ENCODE assay signal across 7 cellular contexts in genomic region chr4:3973581-3973980, GRCh38.
A peak's percentile ranks its signal among the peaks of the same experiment; 100 is the strongest.
DNase-seq lines count a peak whose midpoint lies in the region; FAIRE-seq and TF ChIP-seq lines count a peak whose summit lies in the region.
"Not testable (repeated sequence)": the region's sequence is repeated elsewhere in the genome, so short reads cannot be mapped to it uniquely, and the experiment has no call there.

No MANE protein-coding gene starts in this region.

- BruUV-seq in A673 (replicated peaks; lab: Mats Ljungman, UMichigan) = not testable (repeated sequence)

- H2BK12ac ChIP-seq in H1 (ENCODE audit: low read depth, low read length) = peak overlapping the region; percentile 27; the same call in 1 of the 2 replicates

- not testable (repeated sequence) for H2BK15ac ChIP-seq in H1 (ENCODE audit: low read length)

- not testable (repeated sequence) for H3K79me1 ChIP-seq in H1 (ENCODE audit: low read depth, low read length)

- H4K91ac ChIP-seq in H1 (replicated peaks; ENCODE audit: insufficient read length, low read length) = not testable (repeated sequence)

- H2AFZ ChIP-seq in SK-N-SH (ENCODE audit: low read depth); H1 (ENCODE audit: low read length): not testable (repeated sequence)

- not testable (repeated sequence) for H3K9me2 ChIP-seq in SK-N-SH

- not testable (repeated sequence) for H3K4ac ChIP-seq in H1 (replicated peaks; ENCODE audit: insufficient read length, low read depth, low read length)

- CTCF ChIA-PET in A673 (lab: Charles Lee) = interaction anchor here (0.6 kb wide), 1 partner anchor 93 kb away, joined by 6 read pairs; no protein-coding TSS in a partner anchor
- CTCF ChIA-PET in SK-N-SH (lab: Yijun Ruan, JAX); H1 (lab: Charles Lee; ENCODE audit: partially characterized antibody): not testable (repeated sequence)

- TF ChIP-seq CTCF in A673 (conservative IDR thresholded peaks at IDR 0.05; ENCODE audit: low read depth, low read length); SK-N-SH (IDR thresholded peaks at IDR 0.05); H1 (IDR thresholded peaks at IDR 0.05; ENCODE audit: control extremely low read depth in 1 of 3, insufficient read depth in 1 of 3, low read depth in 1 of 3, low read length in 3 of 3): not testable (repeated sequence)

- not testable (repeated sequence) for H3K4me2 ChIP-seq in SK-N-SH
- peak overlapping the region in 1 of 2 experiments; percentile 54; a peak in 1 of 4 replicates for H3K4me2 ChIP-seq in H1 (ENCODE audit: insufficient read depth in 1 of 2, low read depth in 2 of 2, low read length in 2 of 2)

- intact Hi-C loops in A673 (cut with micrococcal nuclease; ENCODE audit: unreplicated experiment) = not testable (repeated sequence)

- H3K9ac ChIP-seq in SK-N-SH; H1 (replicated peaks in 1 of 4; ENCODE audit: extremely low read depth in 1 of 4, low read depth in 3 of 4, low read length in 3 of 4): not testable (repeated sequence)

- not testable (repeated sequence) for H3K56ac ChIP-seq in H1 (replicated peaks; ENCODE audit: insufficient read length, low read depth, low read length)

- DNase-seq in A673 (ENCODE audit: low spot score) (peak; percentile 45), COR-L47 (lab: John Stamatoyannopoulos, UW) (peak; percentile 29), HUDEP-2 (lab: John Stamatoyannopoulos, UW; ENCODE audit: unreplicated experiment in 76 of 76) (peak in 40 of 76 experiments; percentile 1 to 66 (median 14)), NCI-H1092 treated with DMSO at 0.1 percent for 48 hours (lab: John Stamatoyannopoulos, UW) (peak; percentile 60), NCI-H345 treated with DMSO at 0.1 percent for 48 hours (lab: John Stamatoyannopoulos, UW; ENCODE audit: unreplicated experiment) (peak; percentile 21), SK-N-SH (peak; percentile 31)
- not testable (repeated sequence) for DNase-seq in H1 (ENCODE audit: low read depth in 1 of 2, low spot score in 2 of 2)

- H3K4me3 ChIP-seq in A673 (ENCODE audit: low read depth, low read length, poor library complexity, severe bottlenecking); SK-N-SH (ENCODE audit: low read depth in 2 of 2, low read length in 1 of 2); H1 (ENCODE audit: extremely low read depth in 1 of 4, insufficient read depth in 2 of 4, low read depth in 3 of 4, low read length in 4 of 4): not testable (repeated sequence)

- not testable (repeated sequence) for H3K23me2 ChIP-seq in H1 (ENCODE audit: low read depth, low read length)

- H3K27me3 ChIP-seq in A673 (replicated peaks; ENCODE audit: insufficient read depth, low read depth, low read length, poor library complexity) = peaks cover 16% of the 10 kb centered on the region
- H3K27me3 ChIP-seq in SK-N-SH (ENCODE audit: insufficient read depth); H1 (replicated peaks in 1 of 4; ENCODE audit: control insufficient read depth in 3 of 4, extremely low read depth in 1 of 4, insufficient read depth in 3 of 4, low read length in 3 of 4): not testable (repeated sequence)

- not testable (repeated sequence) for TF ChIP-seq POLR2A in H1 (IDR thresholded peaks at IDR 0.05; ENCODE audit: control extremely low read depth in 1 of 2, low read depth in 2 of 2, low read length in 2 of 2)

- H2BK20ac ChIP-seq in H1 (ENCODE audit: low read length) = not testable (repeated sequence)

- H2BK120ac ChIP-seq in H1 (replicated peaks; ENCODE audit: low read depth, low read length) = not testable (repeated sequence)

- not testable (repeated sequence) for H4K20me1 ChIP-seq in SK-N-SH (ENCODE audit: insufficient read depth); H1 (replicated peaks in 1 of 2; ENCODE audit: control insufficient read depth in 1 of 2, insufficient read depth in 2 of 2, low read length in 2 of 2)

- H4K8ac ChIP-seq in H1 (ENCODE audit: extremely low read depth, insufficient read depth, low read length) = not testable (repeated sequence)

- not testable (repeated sequence) for H3K27ac ChIP-seq in A673 (ENCODE audit: low read depth, low read length, poor library complexity, severe bottlenecking); SK-N-SH (ENCODE audit: low read depth in 2 of 2, low read length in 1 of 2); H1 (ENCODE audit: low read depth, low read length)

- 2% methylated on average over 10 of the region's 15 CpGs for WGBS in SK-N-SH (ENCODE audit: low lambda C conversion rate)
- WGBS in H1 (ENCODE audit: extremely low coverage in 1 of 2, insufficient coverage in 1 of 2, insufficient read length in 1 of 2, insufficient replicate concordance in 2 of 2, low coverage in 1 of 2, low lambda C conversion rate in 2 of 2, missing lambda C conversion rate in 1 of 2), 2 experiments = 69% methylated on average over 15 of the region's 15 CpGs; no CpG with 5 or more reads in 1 of the 2 experiments

- POLR2A ChIA-PET in A673 (lab: Charles Lee; ENCODE audit: low non-redundant PET) = interaction anchor here (0.6 kb wide), 1 partner anchor 1890 kb away, joined by 3 read pairs; no protein-coding TSS in a partner anchor
- POLR2A ChIA-PET in SK-N-SH (lab: Yijun Ruan, JAX); H1 (lab: Charles Lee; ENCODE audit: partially characterized antibody): not testable (repeated sequence)

- not testable (repeated sequence) for H2AK5ac ChIP-seq in H1 (ENCODE audit: low read depth, low read length)

- not testable (repeated sequence) for H3F3A ChIP-seq in SK-N-SH (replicated peaks; ENCODE audit: insufficient read depth)

- H3K14ac ChIP-seq in H1 (ENCODE audit: insufficient read length) = not testable (repeated sequence)

- H3K9me3 ChIP-seq in A673 (ENCODE audit: low read depth, low read length, poor library complexity, severe bottlenecking); SK-N-SH; H1 (ENCODE audit: insufficient read depth in 2 of 2, low read depth in 1 of 2, low read length in 1 of 2): not testable (repeated sequence)

- not testable (repeated sequence) for H4K5ac ChIP-seq in H1 (ENCODE audit: insufficient read length, low read depth, low read length)

- peak overlapping the region; percentile 60; the same call in 1 of the 2 replicates for H2BK5ac ChIP-seq in H1 (ENCODE audit: low read depth, low read length)

- H3K4me1 ChIP-seq in A673 (ENCODE audit: insufficient read depth, low read length, poor library complexity, severe bottlenecking); SK-N-SH (ENCODE audit: control insufficient read depth in 1 of 2, insufficient read depth in 2 of 2, low read depth in 1 of 2, low read length in 1 of 2); H1 (replicated peaks in 1 of 4; ENCODE audit: control insufficient read depth in 3 of 4, insufficient read depth in 4 of 4, low read length in 3 of 4): not testable (repeated sequence)

- not testable (repeated sequence) for H3K18ac ChIP-seq in H1 (ENCODE audit: extremely low read depth, low read length)

- not testable (repeated sequence) for H3K36me3 ChIP-seq in A673 (ENCODE audit: insufficient read depth, low read length, poor library complexity, severe bottlenecking); SK-N-SH (replicated peaks in 1 of 2; ENCODE audit: control insufficient read depth in 1 of 2, insufficient read depth in 2 of 2, low read length in 1 of 2); H1 (ENCODE audit: control insufficient read depth in 2 of 4, insufficient read depth in 4 of 4, low read length in 3 of 4)

- FAIRE-seq in H1 (lab: Jason Lieb, UNC) = not testable (repeated sequence)

- TF ChIP-seq RAD21 in SK-N-SH (IDR thresholded peaks at IDR 0.05; ENCODE audit: low read length); H1 (IDR thresholded peaks at IDR 0.05 in 1 of 2, conservative IDR thresholded peaks at IDR 0.05 in 1 of 2; ENCODE audit: low read depth in 2 of 2, low read length in 2 of 2): not testable (repeated sequence)

- not testable (repeated sequence) for H3K23ac ChIP-seq in H1 (ENCODE audit: insufficient read length)

- not testable (repeated sequence) for TF ChIP-seq EP300 in SK-N-SH (IDR thresholded peaks at IDR 0.05; ENCODE audit: borderline replicate concordance in 1 of 2, low read depth in 1 of 2, low read length in 1 of 2); H1 (IDR thresholded peaks at IDR 0.05; ENCODE audit: borderline replicate concordance in 1 of 2, low read depth in 2 of 2, low read length in 2 of 2)

- H3K79me2 ChIP-seq in SK-N-SH (ENCODE audit: insufficient read depth); H1 (ENCODE audit: control insufficient read depth in 1 of 2, insufficient read depth in 2 of 2, low read length in 2 of 2): not testable (repeated sequence)
